1 cellular context compared by ENCODE assay signal in genomic region chr11:63681208-63682044, GRCh38.
TF ChIP-seq lines count a peak whose summit lies in the region.

TSS of gene RTN3 (plus strand) at chr11:63681500. CDS start at chr11:63681637, 137 bp downstream.

TF ChIP-seq in K562, 482 proteins besides CTCF, POLR2A, EP300 and RAD21 (continued from another document and continues in another):
- TF ChIP-seq BRF1 (IDR thresholded peaks at IDR 0.05; ENCODE audit: borderline replicate concordance, extremely low read depth, insufficient read length) (no peak), ID3 (CRISPR knock-in tag; IDR thresholded peaks at IDR 0.05) (no peak), ID3 (tag; IDR thresholded peaks at IDR 0.05) (no peak), HCFC1 (IDR thresholded peaks at IDR 0.05; ENCODE audit: low read depth, low read length) (0 out of 2 replicates have a peak, but pooled peaks have one; percentile 8), NFRKB (IDR thresholded peaks at IDR 0.05; ENCODE audit: low read depth) (peak; percentile 50; the same call in 1 of the 2 replicates), MCM2 (IDR thresholded peaks at IDR 0.05; ENCODE audit: low read depth) (no peak), JUND (IDR thresholded peaks at IDR 0.05; ENCODE audit: borderline replicate concordance, low read depth, low read length) (peak; percentile 70; the same call in 1 of the 2 replicates), JUND (tag; IDR thresholded peaks at IDR 0.05; ENCODE audit: borderline replicate concordance, low read depth, low read length) (no peak; the same call in 2 of the 3 replicates), NFE2 (IDR thresholded peaks at IDR 0.05; ENCODE audit: low read depth) (no peak), LEF1 (IDR thresholded peaks at IDR 0.05) (no peak), KLF10 (CRISPR knock-in tag; IDR thresholded peaks at IDR 0.05) (no peak), NFE2L1 (tag; IDR thresholded peaks at IDR 0.05; ENCODE audit: borderline replicate concordance, low read depth) (no peak), BRD9 (IDR thresholded peaks at IDR 0.05; ENCODE audit: low read depth, partially characterized antibody) (no peak), KDM5B (IDR thresholded peaks at IDR 0.05; ENCODE audit: insufficient replicate concordance, low read depth, low read length) (peak; percentile 89), E2F1 (CRISPR knock-in tag; IDR thresholded peaks at IDR 0.05) (peak; percentile 88; the same call in 1 of the 2 replicates), MTA1 (IDR thresholded peaks at IDR 0.05; ENCODE audit: borderline replicate concordance) (0 out of 2 replicates have a peak, but pooled peaks have one; percentile 32), U2AF2 (optimal IDR thresholded peaks at IDR 0.05; ENCODE audit: low read depth, low read length) (no peak), ZNF184 (CRISPR knock-in tag; IDR thresholded peaks at IDR 0.05) (no peak), CCNT2 (IDR thresholded peaks at IDR 0.05; ENCODE audit: borderline replicate concordance, extremely low read depth, insufficient read length, low read depth, low read length) (peak; percentile 88), MEF2A (IDR thresholded peaks at IDR 0.05; ENCODE audit: control insufficient read depth, low read depth, low read length) (no peak), RBM15 (IDR thresholded peaks at IDR 0.05; ENCODE audit: insufficient read depth, low read length) (no peak), GABPB2 (CRISPR knock-in tag; conservative IDR thresholded peaks at IDR 0.05) (no peak), ZZZ3 (IDR thresholded peaks at IDR 0.05) (no peak), ZHX1 (conservative IDR thresholded peaks at IDR 0.05; ENCODE audit: low read length) (no peak), MCM7 (IDR thresholded peaks at IDR 0.05) (no peak), ZNF592 (IDR thresholded peaks at IDR 0.05) (no peak), TFE3 (CRISPR knock-in tag; IDR thresholded peaks at IDR 0.05) (no peak), MAFF (IDR thresholded peaks at IDR 0.05; ENCODE audit: low read length) (no peak), RBM17 (IDR thresholded peaks at IDR 0.05; ENCODE audit: borderline replicate concordance, low read depth, low read length) (no peak), ZNF77 (CRISPR knock-in tag; IDR thresholded peaks at IDR 0.05) (no peak)
- TF ChIP-seq, protein P1, sequence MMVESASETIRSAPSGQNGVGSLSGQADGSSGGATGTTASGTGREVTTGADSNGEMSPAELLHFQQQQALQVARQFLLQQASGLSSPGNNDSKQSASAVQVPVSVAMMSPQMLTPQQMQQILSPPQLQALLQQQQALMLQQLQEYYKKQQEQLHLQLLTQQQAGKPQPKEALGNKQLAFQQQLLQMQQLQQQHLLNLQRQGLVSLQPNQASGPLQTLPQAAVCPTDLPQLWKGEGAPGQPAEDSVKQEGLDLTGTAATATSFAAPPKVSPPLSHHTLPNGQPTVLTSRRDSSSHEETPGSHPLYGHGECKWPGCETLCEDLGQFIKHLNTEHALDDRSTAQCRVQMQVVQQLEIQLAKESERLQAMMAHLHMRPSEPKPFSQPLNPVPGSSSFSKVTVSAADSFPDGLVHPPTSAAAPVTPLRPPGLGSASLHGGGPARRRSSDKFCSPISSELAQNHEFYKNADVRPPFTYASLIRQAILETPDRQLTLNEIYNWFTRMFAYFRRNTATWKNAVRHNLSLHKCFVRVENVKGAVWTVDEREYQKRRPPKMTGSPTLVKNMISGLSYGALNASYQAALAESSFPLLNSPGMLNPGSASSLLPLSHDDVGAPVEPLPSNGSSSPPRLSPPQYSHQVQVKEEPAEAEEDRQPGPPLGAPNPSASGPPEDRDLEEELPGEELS (CRISPR knock-in tag; IDR thresholded peaks at IDR 0.05; ENCODE audit: borderline replicate concordance) = no peak
- TF ChIP-seq, protein P2, sequence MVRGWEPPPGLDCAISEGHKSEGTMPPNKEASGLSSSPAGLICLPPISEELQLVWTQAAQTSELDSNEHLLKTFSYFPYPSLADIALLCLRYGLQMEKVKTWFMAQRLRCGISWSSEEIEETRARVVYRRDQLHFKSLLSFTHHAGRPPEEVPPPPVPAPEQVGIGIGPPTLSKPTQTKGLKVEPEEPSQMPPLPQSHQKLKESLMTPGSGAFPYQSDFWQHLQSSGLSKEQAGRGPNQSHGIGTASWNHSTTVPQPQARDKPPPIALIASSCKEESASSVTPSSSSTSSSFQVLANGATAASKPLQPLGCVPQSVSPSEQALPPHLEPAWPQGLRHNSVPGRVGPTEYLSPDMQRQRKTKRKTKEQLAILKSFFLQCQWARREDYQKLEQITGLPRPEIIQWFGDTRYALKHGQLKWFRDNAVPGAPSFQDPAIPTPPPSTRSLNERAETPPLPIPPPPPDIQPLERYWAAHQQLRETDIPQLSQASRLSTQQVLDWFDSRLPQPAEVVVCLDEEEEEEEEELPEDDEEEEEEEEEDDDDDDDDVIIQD (CRISPR knock-in tag; IDR thresholded peaks at IDR 0.05) = no peak
- TF ChIP-seq, protein P3, sequence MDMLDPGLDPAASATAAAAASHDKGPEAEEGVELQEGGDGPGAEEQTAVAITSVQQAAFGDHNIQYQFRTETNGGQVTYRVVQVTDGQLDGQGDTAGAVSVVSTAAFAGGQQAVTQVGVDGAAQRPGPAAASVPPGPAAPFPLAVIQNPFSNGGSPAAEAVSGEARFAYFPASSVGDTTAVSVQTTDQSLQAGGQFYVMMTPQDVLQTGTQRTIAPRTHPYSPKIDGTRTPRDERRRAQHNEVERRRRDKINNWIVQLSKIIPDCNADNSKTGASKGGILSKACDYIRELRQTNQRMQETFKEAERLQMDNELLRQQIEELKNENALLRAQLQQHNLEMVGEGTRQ (CRISPR knock-in tag; IDR thresholded peaks at IDR 0.05) = no peak
- TF ChIP-seq, protein P4, sequence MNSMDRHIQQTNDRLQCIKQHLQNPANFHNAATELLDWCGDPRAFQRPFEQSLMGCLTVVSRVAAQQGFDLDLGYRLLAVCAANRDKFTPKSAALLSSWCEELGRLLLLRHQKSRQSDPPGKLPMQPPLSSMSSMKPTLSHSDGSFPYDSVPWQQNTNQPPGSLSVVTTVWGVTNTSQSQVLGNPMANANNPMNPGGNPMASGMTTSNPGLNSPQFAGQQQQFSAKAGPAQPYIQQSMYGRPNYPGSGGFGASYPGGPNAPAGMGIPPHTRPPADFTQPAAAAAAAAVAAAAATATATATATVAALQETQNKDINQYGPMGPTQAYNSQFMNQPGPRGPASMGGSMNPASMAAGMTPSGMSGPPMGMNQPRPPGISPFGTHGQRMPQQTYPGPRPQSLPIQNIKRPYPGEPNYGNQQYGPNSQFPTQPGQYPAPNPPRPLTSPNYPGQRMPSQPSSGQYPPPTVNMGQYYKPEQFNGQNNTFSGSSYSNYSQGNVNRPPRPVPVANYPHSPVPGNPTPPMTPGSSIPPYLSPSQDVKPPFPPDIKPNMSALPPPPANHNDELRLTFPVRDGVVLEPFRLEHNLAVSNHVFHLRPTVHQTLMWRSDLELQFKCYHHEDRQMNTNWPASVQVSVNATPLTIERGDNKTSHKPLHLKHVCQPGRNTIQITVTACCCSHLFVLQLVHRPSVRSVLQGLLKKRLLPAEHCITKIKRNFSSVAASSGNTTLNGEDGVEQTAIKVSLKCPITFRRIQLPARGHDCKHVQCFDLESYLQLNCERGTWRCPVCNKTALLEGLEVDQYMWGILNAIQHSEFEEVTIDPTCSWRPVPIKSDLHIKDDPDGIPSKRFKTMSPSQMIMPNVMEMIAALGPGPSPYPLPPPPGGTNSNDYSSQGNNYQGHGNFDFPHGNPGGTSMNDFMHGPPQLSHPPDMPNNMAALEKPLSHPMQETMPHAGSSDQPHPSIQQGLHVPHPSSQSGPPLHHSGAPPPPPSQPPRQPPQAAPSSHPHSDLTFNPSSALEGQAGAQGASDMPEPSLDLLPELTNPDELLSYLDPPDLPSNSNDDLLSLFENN (IDR thresholded peaks at IDR 0.05; ENCODE audit: low read depth in 2 of 2, low read length in 2 of 2) = peak in 1 of 2 experiments; percentile 51; a peak in 1 of 4 replicates
- TF ChIP-seq, protein P5, sequence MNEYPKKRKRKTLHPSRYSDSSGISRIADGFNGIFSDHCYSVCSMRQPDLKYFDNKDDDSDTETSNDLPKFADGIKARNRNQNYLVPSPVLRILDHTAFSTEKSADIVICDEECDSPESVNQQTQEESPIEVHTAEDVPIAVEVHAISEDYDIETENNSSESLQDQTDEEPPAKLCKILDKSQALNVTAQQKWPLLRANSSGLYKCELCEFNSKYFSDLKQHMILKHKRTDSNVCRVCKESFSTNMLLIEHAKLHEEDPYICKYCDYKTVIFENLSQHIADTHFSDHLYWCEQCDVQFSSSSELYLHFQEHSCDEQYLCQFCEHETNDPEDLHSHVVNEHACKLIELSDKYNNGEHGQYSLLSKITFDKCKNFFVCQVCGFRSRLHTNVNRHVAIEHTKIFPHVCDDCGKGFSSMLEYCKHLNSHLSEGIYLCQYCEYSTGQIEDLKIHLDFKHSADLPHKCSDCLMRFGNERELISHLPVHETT (CRISPR knock-in tag; conservative IDR thresholded peaks at IDR 0.05 in 1 of 2, IDR thresholded peaks at IDR 0.05 in 1 of 2) = no peak
